ENCODE assay signal across 8 cellular contexts in genomic region chr12:6688543-6688999, GRCh38. TPM values are rescaled to one million over a fixed set of nuclear protein-coding genes. Genes with fewer than 3 reads are reported as not detected.
DNase-seq lines count a peak whose midpoint lies in the region; ATAC-seq and TF ChIP-seq lines count a peak whose summit lies in the region.

No MANE protein-coding gene starts in this region.

- BruUV-seq in IMR-90 (replicated peaks; lab: Mats Ljungman, UMichigan) = no TSS peak

- H2AK9ac ChIP-seq in IMR-90 (replicated peaks; ENCODE audit: low read depth, low read length, poor library complexity) = peak overlapping the region; percentile 96

- H3K9me3 Mint-ChIP-seq in activated CD8-positive, alpha-beta T cell treated with anti-CD3 and anti-CD28 coated beads, Interleukin-2, amount 10 ng/mL, durations not matched to agents 7 days and 5 days (ENCODE audit: insufficient read depth) = no peaks in the 10 kb centered on the region
- H3K9me3 Mint-ChIP-seq in osteocyte (ENCODE audit: unreplicated experiment) = no peaks in the 10 kb centered on the region

- H3K27me3 Mint-ChIP-seq in activated CD8-positive, alpha-beta T cell treated with anti-CD3 and anti-CD28 coated beads, Interleukin-2, amount 10 ng/mL, durations not matched to agents 7 days and 5 days (ENCODE audit: low read depth) = no peaks in the 10 kb centered on the region
- H3K27me3 Mint-ChIP-seq in osteocyte (ENCODE audit: unreplicated experiment) = no peaks in the 10 kb centered on the region

- dilution Hi-C loops in IMR-90 (cut with HindIII; ENCODE audit: low sequenced_read_pairs, unreplicated experiment) = no loop called here

- H3K9me3 ChIP-seq in IMR-90 (ENCODE audit: control insufficient read depth, insufficient read depth, low read length) = no peaks in the 10 kb centered on the region

- H2AFZ ChIP-seq in IMR-90 (replicated peaks; ENCODE audit: low read length, poor library complexity) = peak overlapping the region; percentile 95

- no peak for TF ChIP-seq CTCF in IMR-90 (conservative IDR thresholded peaks at IDR 0.05; ENCODE audit: low read depth, low read length)
- no peak for TF ChIP-seq CTCF in fibroblast of villous mesenchyme (IDR thresholded peaks at IDR 0.05; ENCODE audit: insufficient read depth, low read depth, low read length)
- TF ChIP-seq CTCF in osteocyte (IDR thresholded peaks at IDR 0.05) = no peak

- peak overlapping the region; percentile 42 for H2BK120ac ChIP-seq in IMR-90 (ENCODE audit: low read depth, low read length)

- ATAC-seq in Right ventricle myocardium superior (ENCODE audit: poor library complexity) (peak; percentile 1), IMR-90 (ENCODE audit: low read depth) (no peak), GM21381 (IDR thresholded peaks at IDR 0.05; ENCODE audit: unreplicated experiment) (no peak), HG02973 (IDR thresholded peaks at IDR 0.05; ENCODE audit: unreplicated experiment) (no peak)
- ATAC-seq in activated CD8-positive, alpha-beta T cell treated with anti-CD3 and anti-CD28 coated beads, Interleukin-2, amount 10 ng/mL, durations not matched to agents 7 days and 5 days = peak; percentile 21

- peak overlapping the region; percentile 96 to 99 for H4K8ac ChIP-seq in IMR-90 (ENCODE audit: low read depth in 2 of 2, low read length in 2 of 2)

- in situ Hi-C loops in IMR-90 (cut with MboI; ENCODE audit: low sequenced_read_pairs) = loop anchor here (10.0 kb wide), 1 partner anchor 114 kb away; no protein-coding TSS in a partner anchor

- peak overlapping the region; percentile 16; the same call in 1 of the 2 replicates for H2BK20ac ChIP-seq in IMR-90 (ENCODE audit: low read depth, low read length)

- peak overlapping the region; percentile 68 for H3K18ac ChIP-seq in IMR-90 (ENCODE audit: low read depth, low read length)

- peak overlapping the region; percentile 95 for H3K4ac ChIP-seq in IMR-90 (ENCODE audit: low read depth, low read length)

- POLR2A ChIA-PET in IMR-90 (lab: Charles Lee; ENCODE audit: unreplicated experiment) = interaction anchor here (0.6 kb wide), 3 partner anchors 73 to 435 kb away, joined by 3 to 13 read pairs (median 3); no protein-coding TSS in a partner anchor
- POLR2A ChIA-PET in activated CD8-positive, alpha-beta T cell treated with anti-CD3 and anti-CD28 coated beads, Interleukin-2, amount 10 ng/mL, durations not matched to agents 7 days and 5 days (lab: Charles Lee) = interaction anchor here (0.6 to 2.5 kb wide), 30 partner anchors 10 to 1451 kb away, joined by 3 to 69 read pairs (median 7); partner anchors contain the start of genes C12orf57, CDCA3, CHD4 and COPS7A

- H3K14ac ChIP-seq in IMR-90 (replicated peaks; ENCODE audit: low read depth, low read length) = peak overlapping the region; percentile 84

- 0% methylated on average over 1 of the region's 13 CpGs; no CpG with 5 or more reads in 1 of the 2 experiments for WGBS in IMR-90 (ENCODE audit: extremely low coverage in 2 of 2, insufficient read length in 1 of 2), 2 experiments

- DNase-seq in Right ventricle myocardium superior (peak; percentile 64), cardiac septum (ENCODE audit: low spot score) (no peak), IMR-90 (peak; percentile 13), fibroblast of villous mesenchyme (ENCODE audit: low read depth) (no peak), osteocyte (ENCODE audit: extremely low spot score, unreplicated experiment) (no peak)
- DNase-seq in activated CD8-positive, alpha-beta T cell treated with anti-CD3 and anti-CD28 coated beads, Interleukin-2, amount 10 ng/mL, durations not matched to agents 7 days and 5 days = peak; percentile 65

- peak overlapping the region; percentile 95 for H3K4me3 Mint-ChIP-seq in activated CD8-positive, alpha-beta T cell treated with anti-CD3 and anti-CD28 coated beads, Interleukin-2, amount 10 ng/mL, durations not matched to agents 7 days and 5 days
- peak overlapping the region; percentile 94 for H3K4me3 Mint-ChIP-seq in osteocyte (ENCODE audit: unreplicated experiment)

- H3K4me1 Mint-ChIP-seq in activated CD8-positive, alpha-beta T cell treated with anti-CD3 and anti-CD28 coated beads, Interleukin-2, amount 10 ng/mL, durations not matched to agents 7 days and 5 days (ENCODE audit: low read depth) = peaks cover 52% of the 10 kb centered on the region
- peaks cover 39% of the 10 kb centered on the region for H3K4me1 Mint-ChIP-seq in osteocyte (ENCODE audit: unreplicated experiment)

- peaks cover 15% of the 10 kb centered on the region; the same call in 1 of the 2 replicates for H4K20me1 ChIP-seq in IMR-90 (ENCODE audit: insufficient read depth, low read length)

- peaks cover 42% of the 10 kb centered on the region for H3K36me3 Mint-ChIP-seq in activated CD8-positive, alpha-beta T cell treated with anti-CD3 and anti-CD28 coated beads, Interleukin-2, amount 10 ng/mL, durations not matched to agents 7 days and 5 days (ENCODE audit: low read depth)
- peaks cover 7% of the 10 kb centered on the region for H3K36me3 Mint-ChIP-seq in osteocyte (ENCODE audit: unreplicated experiment)

- H2AK5ac ChIP-seq in IMR-90 (ENCODE audit: low read depth, low read length) = peak overlapping the region; percentile 100

- H4K5ac ChIP-seq in IMR-90 (ENCODE audit: low read depth, low read length) = peak overlapping the region; percentile 92

- H3K23ac ChIP-seq in IMR-90 (ENCODE audit: low read depth, low read length) = peak overlapping the region; percentile 89

- CTCF ChIA-PET in IMR-90 (lab: Yijun Ruan, JAX) = interaction anchor here (1.3 kb wide), 1 partner anchor 64 kb away, joined by 3 read pairs; the partner anchor contains the start of gene MLF2
- CTCF ChIA-PET in activated CD8-positive, alpha-beta T cell treated with anti-CD3 and anti-CD28 coated beads, Interleukin-2, amount 10 ng/mL, durations not matched to agents 7 days and 5 days (lab: Charles Lee) = interaction anchor here (0.6 to 3.9 kb wide), 25 partner anchors 9 to 163 kb away, joined by 3 to 30 read pairs (median 4); partner anchors contain the start of genes CDCA3, COPS7A, LPAR5 and MLF2

- H3K56ac ChIP-seq in IMR-90 (ENCODE audit: extremely low read depth, insufficient read depth, low read length) = peak overlapping the region; percentile 82

- TF ChIP-seq RAD21 in IMR-90 (IDR thresholded peaks at IDR 0.05; ENCODE audit: low read length) = no peak

- no peak for TF ChIP-seq POLR2A in IMR-90 (IDR thresholded peaks at IDR 0.05; ENCODE audit: low read depth, low read length)

- H3K27ac Mint-ChIP-seq in activated CD8-positive, alpha-beta T cell treated with anti-CD3 and anti-CD28 coated beads, Interleukin-2, amount 10 ng/mL, durations not matched to agents 7 days and 5 days = peak overlapping the region; percentile 94
- peak overlapping the region; percentile 94 for H3K27ac Mint-ChIP-seq in osteocyte (ENCODE audit: unreplicated experiment)

- no peaks in the 10 kb centered on the region for H3K27me3 ChIP-seq in IMR-90 (ENCODE audit: control insufficient read depth, insufficient read depth, low read length)

- H3K4me2 ChIP-seq in IMR-90 (ENCODE audit: low read depth, low read length) = peak overlapping the region; percentile 98

- H3K27ac ChIP-seq in IMR-90 (ENCODE audit: insufficient read depth, low read length) = peak overlapping the region; percentile 89

- peaks cover 15 to 49% of the 10 kb centered on the region in 2 experiments for H3K79me1 ChIP-seq in IMR-90 (ENCODE audit: low read depth in 1 of 2, low read length in 2 of 2)

- no peaks in the 10 kb centered on the region for H3K9me1 ChIP-seq in IMR-90 (ENCODE audit: insufficient read depth, low read length)

- peak overlapping the region; percentile 89 for H3K9ac ChIP-seq in IMR-90 (ENCODE audit: low read depth, low read length)

- H3K4me3 ChIP-seq in IMR-90 (ENCODE audit: insufficient read depth, low read depth, low read length) (peak overlapping the region; percentile 83), fibroblast of villous mesenchyme (ENCODE audit: low read depth, low read length) (peak overlapping the region; percentile 97)

- peak overlapping the region; percentile 93 for H2BK5ac ChIP-seq in IMR-90 (ENCODE audit: low read depth, low read length, poor library complexity, severe bottlenecking)

- peaks cover 2% of the 10 kb centered on the region; the same call in 1 of the 2 replicates for H3K36me3 ChIP-seq in IMR-90 (ENCODE audit: control insufficient read depth, insufficient read depth, low read length)

- intact Hi-C loops in Right ventricle myocardium superior (cut with DNase I) = no loop called here
- intact Hi-C loops in cardiac septum (cut with DNase I) = loop anchor here (5.0 to 10.0 kb wide), 2 partner anchors 71 to 286 kb away; partner anchors contain the start of genes EMG1 and PHB2
- intact Hi-C loops in IMR-90 (cut with micrococcal nuclease) = loop anchor here (1.0 to 10.0 kb wide), 6 partner anchors 15 to 139 kb away; partner anchors contain the start of genes IFFO1, ING4, MLF2 and P3H3

- H2BK15ac ChIP-seq in IMR-90 (ENCODE audit: low read depth, low read length) = peak overlapping the region; percentile 89; the same call in 2 of the 3 replicates

- H3K4me1 ChIP-seq in IMR-90 (ENCODE audit: control insufficient read depth, insufficient read depth, low read length) = peaks cover 5% of the 10 kb centered on the region

- H4K91ac ChIP-seq in IMR-90 (ENCODE audit: insufficient read depth, low read depth, low read length) = peak overlapping the region; percentile 96

RNA-seq across cellular contexts. Expression of gene ZNF384, which starts 0.6 kb away (rescaled TPM):
- total RNA-seq in Right ventricle myocardium superior (23.0 TPM), cardiac septum (32.7 TPM), IMR-90 (2012; rRNA removed) (16.3 and 17.5 TPM in 2 replicates), fibroblast of villous mesenchyme (19.4 and 20.3 TPM in 2 replicates), osteocyte (66.6 and 68.3 TPM in 2 replicates)
- polyA plus RNA-seq in IMR-90 (2012; rRNA removed) = 53.7 and 55.6 TPM in 2 replicates
- 23.1 and 32.3 TPM in 2 replicates for polyA plus RNA-seq in IMR-90 (2012; cell fraction: cytosol; rRNA removed)
- 169 and 187 TPM in 2 replicates for polyA plus RNA-seq in IMR-90 (2012; cell fraction: nucleus; rRNA removed; ENCODE audit: low replicate concordance)
- 10 to 100 TPM; 71.9 to 76.4 TPM for total RNA-seq in activated CD8-positive, alpha-beta T cell treated with anti-CD3 and anti-CD28 coated beads, Interleukin-2, amount 10 ng/mL, durations not matched to agents 7 days and 5 days

RNA-seq across cellular contexts. Expression of gene PIANP, which starts 12.0 kb away (rescaled TPM):
- 0.35 TPM for total RNA-seq in Right ventricle myocardium superior
- 0.40 TPM for total RNA-seq in cardiac septum
- under 0.01 and 0.18 TPM in 2 replicates for total RNA-seq in IMR-90 (2012; rRNA removed)
- 5.4 and 6.8 TPM in 2 replicates for polyA plus RNA-seq in IMR-90 (2012; rRNA removed)
- polyA plus RNA-seq in IMR-90 (2012; cell fraction: cytosol; rRNA removed) = 4.1 and 11.4 TPM in 2 replicates
- 10.0 and 16.9 TPM in 2 replicates for polyA plus RNA-seq in IMR-90 (2012; cell fraction: nucleus; rRNA removed; ENCODE audit: low replicate concordance)
- total RNA-seq in activated CD8-positive, alpha-beta T cell treated with anti-CD3 and anti-CD28 coated beads, Interleukin-2, amount 10 ng/mL, durations not matched to agents 7 days and 5 days = not detected
- total RNA-seq in fibroblast of villous mesenchyme = not detected in 2 replicates
- 3.9 and 5.2 TPM in 2 replicates for total RNA-seq in osteocyte

RNA-seq across cellular contexts. Expression of gene ING4, which starts 25.7 kb away (rescaled TPM):
- total RNA-seq in Right ventricle myocardium superior (25.3 TPM), cardiac septum (20.6 TPM), IMR-90 (2012; rRNA removed) (22.0 and 25.3 TPM in 2 replicates), fibroblast of villous mesenchyme (23.8 and 25.5 TPM in 2 replicates), osteocyte (56.7 and 58.8 TPM in 2 replicates)
- polyA plus RNA-seq in IMR-90 (2012; rRNA removed) = 31.1 and 47.5 TPM in 2 replicates
- polyA plus RNA-seq in IMR-90 (2012; cell fraction: cytosol; rRNA removed) = 23.4 and 26.9 TPM in 2 replicates
- polyA plus RNA-seq in IMR-90 (2012; cell fraction: nucleus; rRNA removed; ENCODE audit: low replicate concordance) = 64.9 and 157 TPM in 2 replicates
- total RNA-seq in activated CD8-positive, alpha-beta T cell treated with anti-CD3 and anti-CD28 coated beads, Interleukin-2, amount 10 ng/mL, durations not matched to agents 7 days and 5 days = 10 to 100 TPM; 24.9 TPM

RNA-seq across cellular contexts. Expression of gene COPS7A, which starts 35.3 kb away (rescaled TPM):
- total RNA-seq in Right ventricle myocardium superior = 70.4 TPM
- total RNA-seq in cardiac septum = 64.7 TPM
- total RNA-seq in IMR-90 (2012; rRNA removed) = 51.4 and 58.8 TPM in 2 replicates
- polyA plus RNA-seq in IMR-90 (2012; rRNA removed) = 135 and 138 TPM in 2 replicates
- polyA plus RNA-seq in IMR-90 (2012; cell fraction: cytosol; rRNA removed) = 142 and 155 TPM in 2 replicates
- 205 and 256 TPM in 2 replicates for polyA plus RNA-seq in IMR-90 (2012; cell fraction: nucleus; rRNA removed; ENCODE audit: low replicate concordance)
- 10 to 100 TPM; 26.9 to 29.7 TPM for total RNA-seq in activated CD8-positive, alpha-beta T cell treated with anti-CD3 and anti-CD28 coated beads, Interleukin-2, amount 10 ng/mL, durations not matched to agents 7 days and 5 days
- 71.8 and 79.9 TPM in 2 replicates for total RNA-seq in fibroblast of villous mesenchyme
- 61.4 and 73.0 TPM in 2 replicates for total RNA-seq in osteocyte

RNA-seq across cellular contexts. Expression of gene ACRBP, which starts 41.3 kb away (rescaled TPM):
- 0.51 TPM for total RNA-seq in Right ventricle myocardium superior
- total RNA-seq in cardiac septum = 1.6 TPM
- total RNA-seq in IMR-90 (2012; rRNA removed) = not detected in 2 replicates
- 0.27 and 0.38 TPM in 2 replicates for polyA plus RNA-seq in IMR-90 (2012; rRNA removed)
- 0.15 and 1.9 TPM in 2 replicates for polyA plus RNA-seq in IMR-90 (2012; cell fraction: cytosol; rRNA removed)
- 0.88 and 1.2 TPM in 2 replicates for polyA plus RNA-seq in IMR-90 (2012; cell fraction: nucleus; rRNA removed; ENCODE audit: low replicate concordance)
- total RNA-seq in activated CD8-positive, alpha-beta T cell treated with anti-CD3 and anti-CD28 coated beads, Interleukin-2, amount 10 ng/mL, durations not matched to agents 7 days and 5 days = 1 to 10 TPM in 1 of 2 experiments, under 1 TPM in 1; 0.76 to 1.7 TPM
- total RNA-seq in fibroblast of villous mesenchyme = 0.64 TPM in 1 of 2 replicates, not detected in the other
- total RNA-seq in osteocyte = 0.73 and 1.0 TPM in 2 replicates

Comparison
In these comparisons a context has a peak if more than half of its experiments do, and no peak if none do; other contexts are left out.
1. DNase-seq: peak in Right ventricle myocardium superior (single experiment), IMR-90 (single experiment) and activated CD8-positive, alpha-beta T cell treated with anti-CD3 and anti-CD28 coated beads, Interleukin-2, amount 10 ng/mL, durations not matched to agents 7 days and 5 days (single experiment); none in cardiac septum (single experiment), fibroblast of villous mesenchyme (single experiment) and osteocyte (single experiment).
2. ATAC-seq: peak in Right ventricle myocardium superior (single experiment) and activated CD8-positive, alpha-beta T cell treated with anti-CD3 and anti-CD28 coated beads, Interleukin-2, amount 10 ng/mL, durations not matched to agents 7 days and 5 days (single experiment); none in IMR-90 (single experiment), GM21381 (single experiment) and HG02973 (single experiment).